Comparison of ENCODE assay signal across 28 cellular contexts in genomic region chr11:72635309-72635915, GRCh38. TPM values are rescaled to one million over a fixed set of nuclear protein-coding genes. Genes with fewer than 3 reads are reported as not detected.
DNase-seq lines count a peak whose midpoint lies in the region; ATAC-seq and TF ChIP-seq lines count a peak whose summit lies in the region.
"Had no signal": no experiment of that assay in that cellular context is flagged by ENCODE, and none has a peak within 500 bp of the region (broad histone marks: within the 10 kb centered on the region; RNA-seq: fewer than 3 reads in every experiment).

No MANE protein-coding gene starts in this region.

- no peaks in the 10 kb centered on the region for H3K9me3 ChIP-seq in liver (ENCODE audit: control insufficient read depth in 4 of 4, low read length in 3 of 4)
- no peaks in the 10 kb centered on the region for H3K9me3 ChIP-seq in right lobe of liver
- H3K9me3 ChIP-seq in SK-N-MC (ENCODE audit: low read depth, low read length), result no peaks in the 10 kb centered on the region
- H3K9me3 ChIP-seq in CD4-positive, alpha-beta memory T cell (ENCODE audit: control insufficient read depth in 1 of 2, low read length in 2 of 2), result no peaks in the 10 kb centered on the region
- H3K9me3 ChIP-seq: body of pancreas, SJCRH30 had no signal

- no peaks in the 10 kb centered on the region for H3K9me3 Mint-ChIP-seq in endothelial cell (ENCODE audit: unreplicated experiment)
- H3K9me3 Mint-ChIP-seq in CD4-positive, alpha-beta memory T cell, result no peaks in the 10 kb centered on the region
- H3K9me3 Mint-ChIP-seq in chondrocyte (ENCODE audit: low read depth), result peaks cover 2% of the 10 kb centered on the region
- H3K9me3 Mint-ChIP-seq: activated CD8-positive, alpha-beta T cell treated with anti-CD3 and anti-CD28 coated beads for 36 hours; natural killer cell treated with Interleukin-12 subunit alpha and Interleukin-12 subunit beta and Interleukin-15 and Interleukin-18, amount 100 ng/mL, for 72 hours had no signal

- peaks cover 59% of the 10 kb centered on the region for H3K4me1 Mint-ChIP-seq in endothelial cell (ENCODE audit: unreplicated experiment)
- no peaks in the 10 kb centered on the region for H3K4me1 Mint-ChIP-seq in CD4-positive, alpha-beta memory T cell
- H3K4me1 Mint-ChIP-seq in chondrocyte (ENCODE audit: low read depth), result no peaks in the 10 kb centered on the region

- DNase-seq in right lobe of liver (no peak), SK-N-MC (ENCODE audit: low read depth, low spot score) (no peak), endothelial cell (ENCODE audit: low spot score) (no peak), chondrocyte (ENCODE audit: low spot score) (no peak), NCI-H1930 (lab: John Stamatoyannopoulos, UW) (no peak)
- no peak for DNase-seq in CD4-positive, alpha-beta memory T cell
- DNase-seq: ACHN; activated CD4-positive, CD25-positive, alpha-beta regulatory T cell; activated CD8-positive, alpha-beta T cell treated with anti-CD3 and anti-CD28 coated beads for 36 hours; activated effector memory CD4-positive, alpha-beta T cell treated with anti-CD3 and anti-CD28 coated beads, Interleukin-2, amount 50 U/mL, for 16 hours; activated T-cell treated with anti-CD3 and anti-CD28 coated beads for 4 hours; body of pancreas; glutamatergic neuron; HCEC 1CT; midbrain; NCI-H2171 treated with DMSO at 0.1 percent for 48 hours; PC-3; SJCRH30; T-helper 2 cell had no signal

- peak overlapping the region; percentile 7 for H3K27ac Mint-ChIP-seq in endothelial cell (ENCODE audit: unreplicated experiment)
- peak overlapping the region in 1 of 7 donors; percentile 0 for H3K27ac Mint-ChIP-seq in CD4-positive, alpha-beta memory T cell
- H3K27ac Mint-ChIP-seq in chondrocyte (ENCODE audit: unreplicated experiment), result no peak overlapping the region
- H3K27ac Mint-ChIP-seq: activated CD8-positive, alpha-beta T cell treated with anti-CD3 and anti-CD28 coated beads for 36 hours; natural killer cell treated with Interleukin-12 subunit alpha and Interleukin-12 subunit beta and Interleukin-15 and Interleukin-18, amount 100 ng/mL, for 72 hours had no signal

- CTCF ChIA-PET in CD4-positive, alpha-beta memory T cell (lab: Charles Lee; ENCODE audit: partially characterized antibody), result interaction anchor here (1.0 to 1.4 kb wide), 2 partner anchors 9 to 164 kb away, joined by 5 read pairs; no protein-coding TSS in a partner anchor

- TF ChIP-seq POLR2A in right lobe of liver (IDR thresholded peaks at IDR 0.05), result no peak

- H3K36me3 Mint-ChIP-seq in endothelial cell (ENCODE audit: low read depth, unreplicated experiment) (no peaks in the 10 kb centered on the region), chondrocyte (ENCODE audit: low read depth) (peaks cover 2% of the 10 kb centered on the region)
- no peaks in the 10 kb centered on the region for H3K36me3 Mint-ChIP-seq in CD4-positive, alpha-beta memory T cell
- H3K36me3 Mint-ChIP-seq: natural killer cell treated with Interleukin-12 subunit alpha and Interleukin-12 subunit beta and Interleukin-15 and Interleukin-18, amount 100 ng/mL, for 72 hours had no signal

- TF ChIP-seq RAD21 in liver (IDR thresholded peaks at IDR 0.05), result no peak

- POLR2A ChIA-PET in CD4-positive, alpha-beta memory T cell (lab: Charles Lee; ENCODE audit: partially characterized antibody), result no interaction called here

- H3K27me3 ChIP-seq in liver (ENCODE audit: control insufficient read depth in 4 of 4, insufficient read depth in 4 of 4, low read length in 3 of 4) (no peaks in the 10 kb centered on the region), right lobe of liver (no peaks in the 10 kb centered on the region)
- H3K27me3 ChIP-seq in CD4-positive, alpha-beta memory T cell (ENCODE audit: insufficient read depth, low read length), result no peaks in the 10 kb centered on the region
- H3K27me3 ChIP-seq: body of pancreas, SJCRH30 had no signal

- TF ChIP-seq CTCF in liver (IDR thresholded peaks at IDR 0.05; ENCODE audit: low read depth, low read length, missing input control) (no peak), right lobe of liver (IDR thresholded peaks at IDR 0.05) (no peak), endothelial cell (IDR thresholded peaks at IDR 0.05; ENCODE audit: unreplicated experiment) (no peak), chondrocyte (IDR thresholded peaks at IDR 0.05) (no peak)

- peak overlapping the region; percentile 6 to 49 for H3K27ac ChIP-seq in liver (ENCODE audit: low read depth in 1 of 2, low read length in 2 of 2)
- peak overlapping the region in 1 of 3 donors; percentile 16 for H3K27ac ChIP-seq in right lobe of liver
- H3K27ac ChIP-seq in SK-N-MC, result peak overlapping the region; percentile 86
- H3K27ac ChIP-seq in CD4-positive, alpha-beta memory T cell (ENCODE audit: low read depth, low read length), result no peak overlapping the region
- H3K27ac ChIP-seq: body of pancreas, C4-2B, HL-60, SJCRH30 had no signal

- ATAC-seq in right lobe of liver (no peak), GM21529 (IDR thresholded peaks at IDR 0.05; ENCODE audit: unreplicated experiment) (no peak)
- ATAC-seq: activated CD8-positive, alpha-beta T cell treated with anti-CD3 and anti-CD28 coated beads for 36 hours; body of pancreas; HepG2; natural killer cell treated with Interleukin-12 subunit alpha and Interleukin-12 subunit beta and Interleukin-15 and Interleukin-18, amount 100 ng/mL, for 72 hours; PC-3; sciatic nerve had no signal

- H3K27me3 Mint-ChIP-seq in endothelial cell (ENCODE audit: unreplicated experiment), result peaks cover 19% of the 10 kb centered on the region
- H3K27me3 Mint-ChIP-seq in CD4-positive, alpha-beta memory T cell, result peaks cover 5 to 21% of the 10 kb centered on the region in 2 donors
- H3K27me3 Mint-ChIP-seq in chondrocyte (ENCODE audit: low read depth), result peaks cover 37% of the 10 kb centered on the region

- H3K4me3 Mint-ChIP-seq in endothelial cell (ENCODE audit: unreplicated experiment) (no peak overlapping the region), chondrocyte (ENCODE audit: unreplicated experiment) (no peak overlapping the region)
- no peak overlapping the region for H3K4me3 Mint-ChIP-seq in CD4-positive, alpha-beta memory T cell
- H3K4me3 Mint-ChIP-seq: activated CD8-positive, alpha-beta T cell treated with anti-CD3 and anti-CD28 coated beads for 36 hours; natural killer cell treated with Interleukin-12 subunit alpha and Interleukin-12 subunit beta and Interleukin-15 and Interleukin-18, amount 100 ng/mL, for 72 hours had no signal

- H3K36me3 ChIP-seq in liver (ENCODE audit: control insufficient read depth in 4 of 4, insufficient read depth in 3 of 4, low read depth in 1 of 4, low read length in 3 of 4) (no peaks in the 10 kb centered on the region), right lobe of liver (no peaks in the 10 kb centered on the region), SK-N-MC (ENCODE audit: insufficient read depth, low read length) (no peaks in the 10 kb centered on the region)
- no peaks in the 10 kb centered on the region for H3K36me3 ChIP-seq in CD4-positive, alpha-beta memory T cell (ENCODE audit: insufficient read depth, low read length)
- H3K36me3 ChIP-seq: SJCRH30 had no signal

- H3K9ac ChIP-seq in liver (ENCODE audit: low read depth in 1 of 2, low read length in 2 of 2) (no peak overlapping the region), SK-N-MC (ENCODE audit: insufficient read length) (no peak overlapping the region)

- H3K4me3 ChIP-seq in liver (ENCODE audit: low read depth in 1 of 3, low read length in 3 of 3) (no peak overlapping the region), right lobe of liver (no peak overlapping the region), SK-N-MC (peak overlapping the region; percentile 51)
- no peak overlapping the region for H3K4me3 ChIP-seq in CD4-positive, alpha-beta memory T cell (ENCODE audit: low read length in 2 of 2)
- H3K4me3 ChIP-seq: body of pancreas, coronary artery, SJCRH30 had no signal

- WGBS in liver, result 75% methylated on average over 9 of the region's 9 CpGs
- WGBS in right lobe of liver (ENCODE audit: insufficient coverage, low coverage, low lambda C conversion rate, missing lambda C conversion rate), result 71% methylated on average over 4 of the region's 9 CpGs

- intact Hi-C loops in right lobe of liver (cut with DNase I), result no loop called here
- intact Hi-C loops in CD4-positive, alpha-beta memory T cell (cut with micrococcal nuclease), result no loop called here

- H3K4me1 ChIP-seq in liver (ENCODE audit: control insufficient read depth in 4 of 4, insufficient read depth in 4 of 4, low read length in 3 of 4) (peaks cover 0 to 7% (median 0%) of the 10 kb centered on the region in 4 donors), right lobe of liver (no peaks in the 10 kb centered on the region)
- no peaks in the 10 kb centered on the region for H3K4me1 ChIP-seq in CD4-positive, alpha-beta memory T cell (ENCODE audit: insufficient read depth, low read length)

TF ChIP-seq in liver, 16 proteins besides CTCF, POLR2A, EP300 and RAD21 (continues in another document):
- TF ChIP-seq HNF4G (IDR thresholded peaks at IDR 0.05) (no peak), JUND (IDR thresholded peaks at IDR 0.05) (no peak), FOXA2 (IDR thresholded peaks at IDR 0.05) (no peak), GABPA (IDR thresholded peaks at IDR 0.05 in 1 of 2, conservative IDR thresholded peaks at IDR 0.05 in 1 of 2) (no peak), RXRA (IDR thresholded peaks at IDR 0.05) (no peak), SP1 (IDR thresholded peaks at IDR 0.05) (no peak), EGR1 (IDR thresholded peaks at IDR 0.05; ENCODE audit: low read depth in 2 of 2) (no peak), FOXA1 (IDR thresholded peaks at IDR 0.05) (no peak), HNF4A (conservative IDR thresholded peaks at IDR 0.05) (no peak), NR2F2 (IDR thresholded peaks at IDR 0.05) (no peak), TAF1 (conservative IDR thresholded peaks at IDR 0.05) (no peak), YY1 (IDR thresholded peaks at IDR 0.05) (no peak)
- TF ChIP-seq, protein P1, sequence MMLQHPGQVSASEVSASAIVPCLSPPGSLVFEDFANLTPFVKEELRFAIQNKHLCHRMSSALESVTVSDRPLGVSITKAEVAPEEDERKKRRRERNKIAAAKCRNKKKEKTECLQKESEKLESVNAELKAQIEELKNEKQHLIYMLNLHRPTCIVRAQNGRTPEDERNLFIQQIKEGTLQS (IDR thresholded peaks at IDR 0.05), result no peak
- TF ChIP-seq, protein P2, sequence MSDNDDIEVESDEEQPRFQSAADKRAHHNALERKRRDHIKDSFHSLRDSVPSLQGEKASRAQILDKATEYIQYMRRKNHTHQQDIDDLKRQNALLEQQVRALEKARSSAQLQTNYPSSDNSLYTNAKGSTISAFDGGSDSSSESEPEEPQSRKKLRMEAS (IDR thresholded peaks at IDR 0.05), result no peak

RNA-seq across cellular contexts. Expression of gene PDE2A, which starts 38.8 kb away (rescaled TPM):
- total RNA-seq in liver (10 to 100 TPM in 1 of 2 donors, 1 to 10 TPM in 1; 9.3 to 32.8 TPM), right lobe of liver (10 to 100 TPM; 11.2 to 46.3 (median 22.8) TPM), endothelial cell (ENCODE audit: unreplicated experiment) (65.9 TPM), chondrocyte (0.21 TPM in 1 of 3 replicates, not detected in the others)
- polyA plus RNA-seq in liver, result 10 to 100 TPM in 1 of 2 donors, 1 to 10 TPM in 1; 4.3 to 16.6 TPM
- total RNA-seq in CD4-positive, alpha-beta memory T cell, result 1 to 10 TPM in 1 of 2 experiments, under 1 TPM in 1; 0.75 to 1.7 TPM
- 1 to 10 TPM in 1 of 2 donors, under 1 TPM in 1; 0.11 to 1.2 TPM for polyA plus RNA-seq in CD4-positive, alpha-beta memory T cell
- total RNA-seq: HepG2, osteocyte had no signal
